Comparison of ENCODE assay signal across 19 cellular contexts in the genomic region with DNA sequence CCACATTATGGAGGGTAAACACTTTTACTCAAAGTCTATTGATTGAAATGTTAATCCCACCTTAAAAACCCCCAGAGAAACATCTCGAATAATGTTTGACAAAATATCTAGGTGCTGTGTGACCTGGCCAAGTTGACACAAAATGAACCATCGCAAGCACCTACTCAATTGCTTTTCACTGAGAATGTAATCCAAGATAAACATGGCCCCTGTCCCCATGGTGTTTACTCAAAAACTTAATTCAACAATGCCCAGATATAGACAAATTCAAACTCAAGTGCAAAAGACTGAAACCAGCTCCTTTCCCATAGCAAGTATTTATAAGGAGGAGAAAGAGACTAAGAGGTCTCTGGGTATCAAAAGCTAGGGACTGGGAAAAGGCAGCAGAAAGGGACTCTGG. TPM values are rescaled to one million over a fixed set of nuclear protein-coding genes. Genes with fewer than 3 reads are reported as not detected.
A peak's percentile ranks its signal among the peaks of the same experiment; 100 is the strongest.
DNase-seq lines count a peak whose midpoint lies in the region; ATAC-seq, FAIRE-seq and TF ChIP-seq lines count a peak whose summit lies in the region.
"Had no signal": no experiment of that assay in that cellular context is flagged by ENCODE, and none has a peak within 500 bp of the region (broad histone marks: within the 10 kb centered on the region; RNA-seq: fewer than 3 reads in every experiment).

No MANE protein-coding gene starts in this region.

- no peak overlapping the region for H3K9ac ChIP-seq in liver (ENCODE audit: low read depth in 1 of 2, low read length in 2 of 2)

- peak; percentile 43 for DNase-seq in DMS53 (lab: John Stamatoyannopoulos, UW)
- DNase-seq in DMS53 treated with DMSO at 0.1 percent for 48 hours (lab: John Stamatoyannopoulos, UW; ENCODE audit: unreplicated experiment), result peak; percentile 15
- DNase-seq in activated CD4-positive, alpha-beta T cell treated with anti-CD3 and anti-CD28 coated beads for 4 hours, result no peak
- DNase-seq in activated naive CD4-positive, alpha-beta T cell treated with anti-CD3 and anti-CD28 coated beads, Interleukin-2, amount 50 U/mL, for 72 hours (ENCODE audit: low spot score in 2 of 2), result no peak
- no peak for DNase-seq in HTR-8/SVneo (ENCODE audit: insufficient read length, low spot score)
- DNase-seq in NCI-H1930 (lab: John Stamatoyannopoulos, UW), result no peak
- DNase-seq: BE2C; CD4-positive, alpha-beta memory T cell; DND-41; GDM1; IMR-90 had no signal

- H3K27ac Mint-ChIP-seq in activated naive CD4-positive, alpha-beta T cell treated with anti-CD3 and anti-CD28 coated beads, Interleukin-2, amount 50 U/mL, for 72 hours, result no peak overlapping the region
- H3K27ac Mint-ChIP-seq: CD4-positive, alpha-beta memory T cell had no signal

- no peaks in the 10 kb centered on the region for H3K27me3 ChIP-seq in liver (ENCODE audit: control insufficient read depth in 4 of 4, insufficient read depth in 4 of 4, low read length in 3 of 4)
- H3K27me3 ChIP-seq: BE2C had no signal

- H3K9me3 Mint-ChIP-seq in activated naive CD4-positive, alpha-beta T cell treated with anti-CD3 and anti-CD28 coated beads, Interleukin-2, amount 50 U/mL, for 72 hours, result peaks cover 0 to 3% of the 10 kb centered on the region in 2 donors

- H3K36me3 Mint-ChIP-seq in activated naive CD4-positive, alpha-beta T cell treated with anti-CD3 and anti-CD28 coated beads, Interleukin-2, amount 50 U/mL, for 72 hours, result no peaks in the 10 kb centered on the region
- H3K36me3 Mint-ChIP-seq: CD4-positive, alpha-beta memory T cell had no signal

- peaks cover 0 to 20% (median 15%) of the 10 kb centered on the region in 4 donors for H3K4me1 ChIP-seq in liver (ENCODE audit: control insufficient read depth in 4 of 4, insufficient read depth in 4 of 4, low read length in 3 of 4)
- H3K4me1 ChIP-seq: BE2C, HAP-1 had no signal

- FAIRE-seq in HTR-8/SVneo (lab: Jason Lieb, UNC), result no peak
- FAIRE-seq: A549, GM12892, H1 had no signal

- H3K9me3 ChIP-seq in liver (ENCODE audit: control insufficient read depth in 4 of 4, low read length in 3 of 4), result no peaks in the 10 kb centered on the region
- H3K9me3 ChIP-seq: A549, BE2C, HAP-1 had no signal

- WGBS in liver, result 33% methylated on average over 2 of the region's 2 CpGs

- TF ChIP-seq CTCF in VCaP (conservative IDR thresholded peaks at IDR 0.05) (no peak), liver (IDR thresholded peaks at IDR 0.05; ENCODE audit: low read depth, low read length, missing input control) (no peak)

- H3K27ac ChIP-seq in VCaP (peak overlapping the region; percentile 38), liver (ENCODE audit: low read depth in 1 of 2, low read length in 2 of 2) (peak overlapping the region; percentile 72 to 79)
- H3K27ac ChIP-seq: A549, C4-2B had no signal

- H3K36me3 ChIP-seq in liver (ENCODE audit: control insufficient read depth in 4 of 4, insufficient read depth in 3 of 4, low read depth in 1 of 4, low read length in 3 of 4), result no peaks in the 10 kb centered on the region
- H3K36me3 ChIP-seq: BE2C, HAP-1 had no signal

- ATAC-seq in activated naive CD4-positive, alpha-beta T cell treated with anti-CD3 and anti-CD28 coated beads, Interleukin-2, amount 50 U/mL, for 72 hours, result no peak
- ATAC-seq: A549 had no signal

- TF ChIP-seq RAD21 in liver (IDR thresholded peaks at IDR 0.05), result peak; percentile 48 to 49

- peak overlapping the region in 1 of 3 donors; percentile 9 for H3K4me3 ChIP-seq in liver (ENCODE audit: low read depth in 1 of 3, low read length in 3 of 3)
- H3K4me3 ChIP-seq: A549, HAP-1 had no signal

TF ChIP-seq in liver, 16 proteins besides CTCF, POLR2A, EP300 and RAD21:
- peak; percentile 65 for TF ChIP-seq SP1 (IDR thresholded peaks at IDR 0.05)
- TF ChIP-seq HNF4G (IDR thresholded peaks at IDR 0.05), result peak; percentile 53
- TF ChIP-seq GABPA (IDR thresholded peaks at IDR 0.05 in 1 of 2, conservative IDR thresholded peaks at IDR 0.05 in 1 of 2), result no peak
- TF ChIP-seq JUND (IDR thresholded peaks at IDR 0.05), result peak in 1 of 2 donors; percentile 52
- no peak for TF ChIP-seq ATF3 (IDR thresholded peaks at IDR 0.05)
- TF ChIP-seq REST (IDR thresholded peaks at IDR 0.05), result peak; percentile 43
- peak; percentile 100 for TF ChIP-seq FOXA1 (IDR thresholded peaks at IDR 0.05)
- TF ChIP-seq RXRA (IDR thresholded peaks at IDR 0.05), result peak; percentile 63 to 82
- TF ChIP-seq ZBTB33 (IDR thresholded peaks at IDR 0.05), result peak; percentile 45
- TF ChIP-seq EGR1 (IDR thresholded peaks at IDR 0.05; ENCODE audit: low read depth in 2 of 2), result no peak
- no peak for TF ChIP-seq TAF1 (conservative IDR thresholded peaks at IDR 0.05)
- peak; percentile 12 for TF ChIP-seq NR2F2 (IDR thresholded peaks at IDR 0.05)
- peak; percentile 100 for TF ChIP-seq FOXA2 (IDR thresholded peaks at IDR 0.05)
- peak; percentile 86 for TF ChIP-seq YY1 (IDR thresholded peaks at IDR 0.05)
- TF ChIP-seq, protein P1, sequence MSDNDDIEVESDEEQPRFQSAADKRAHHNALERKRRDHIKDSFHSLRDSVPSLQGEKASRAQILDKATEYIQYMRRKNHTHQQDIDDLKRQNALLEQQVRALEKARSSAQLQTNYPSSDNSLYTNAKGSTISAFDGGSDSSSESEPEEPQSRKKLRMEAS (IDR thresholded peaks at IDR 0.05), result no peak
- TF ChIP-seq HNF4A (conservative IDR thresholded peaks at IDR 0.05), result peak; percentile 87 to 90

RNA-seq across cellular contexts. Expression of gene ACMSD, which starts 15.0 kb away (rescaled TPM):
- 10 to 100 TPM; 11.9 to 91.4 TPM for total RNA-seq in liver
- 10 to 100 TPM; 69.9 to 81.7 TPM for polyA plus RNA-seq in liver
- total RNA-seq in activated naive CD4-positive, alpha-beta T cell treated with anti-CD3 and anti-CD28 coated beads, Interleukin-2, amount 50 U/mL, for 72 hours, result not detected
- total RNA-seq: CD4-positive, alpha-beta memory T cell; H1; IMR-90 had no signal
- polyA plus RNA-seq: AG04450; CD4-positive, alpha-beta memory T cell; H1; IMR-90 had no signal

Comparison
In these comparisons a context has a peak if more than half of its experiments do, and no peak if none do; other contexts are left out.
1. DNase-seq: peak in DMS53 (single experiment) and DMS53 treated with DMSO at 0.1 percent for 48 hours (single experiment); none in activated CD4-positive, alpha-beta T cell treated with anti-CD3 and anti-CD28 coated beads for 4 hours (0 of 2), activated naive CD4-positive, alpha-beta T cell treated with anti-CD3 and anti-CD28 coated beads, Interleukin-2, amount 50 U/mL, for 72 hours (0 of 2), HTR-8/SVneo (single experiment) and NCI-H1930 (0 of 2).
2. RNA of gene ACMSD, which starts 15.0 kb away (total RNA-seq): 11.9 to 91.4 TPM in liver; not detected in activated naive CD4-positive, alpha-beta T cell treated with anti-CD3 and anti-CD28 coated beads, Interleukin-2, amount 50 U/mL, for 72 hours; every median in the first group is over 10 times any median in the second.